In the genomic region with DNA sequence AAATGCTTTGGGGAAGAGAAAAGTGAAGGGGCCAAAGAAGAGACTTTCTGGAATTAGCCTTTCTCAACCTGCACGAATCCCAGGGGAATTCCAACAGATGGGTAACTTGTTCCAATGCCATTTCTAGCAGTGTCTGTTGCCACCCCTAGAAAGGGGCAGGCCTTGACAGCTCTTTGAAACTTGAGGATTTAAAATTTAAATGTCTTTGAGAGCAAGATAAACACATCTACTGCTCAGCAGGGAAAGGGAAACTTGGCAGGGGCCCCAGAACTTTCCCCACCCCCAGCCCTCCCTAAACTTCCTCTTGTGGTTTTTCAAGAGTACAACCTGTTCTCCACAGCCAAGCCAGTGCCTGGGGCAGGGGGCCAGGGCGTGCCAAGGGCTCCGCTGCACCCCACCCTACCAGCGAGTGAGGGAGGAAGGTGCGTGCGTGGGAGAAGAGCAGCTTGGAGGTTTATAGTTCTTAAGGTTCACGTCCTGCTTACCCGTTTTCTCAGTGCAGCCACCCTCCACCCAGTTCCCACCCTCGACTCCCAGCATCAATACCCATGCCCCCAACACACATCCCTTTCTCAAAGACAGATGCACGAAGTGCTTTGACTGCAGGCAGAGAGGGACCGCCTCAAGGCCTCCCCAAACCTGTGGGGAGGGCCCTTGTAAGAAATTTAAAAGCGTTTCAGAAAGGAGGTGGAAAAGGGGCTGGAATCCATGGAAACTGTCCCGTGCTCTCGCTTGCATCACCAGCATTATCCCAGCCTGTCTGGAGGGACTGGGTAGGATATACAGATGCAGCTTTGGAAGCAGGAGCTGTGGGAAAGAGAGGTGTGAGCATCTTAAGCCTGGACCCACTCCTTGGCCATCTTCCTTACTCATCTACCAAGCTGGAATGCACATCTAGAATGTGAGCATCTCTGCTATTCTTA, we compare ENCODE assay signal across 1 cellular context.
TF ChIP-seq lines count a peak whose summit lies in the region.

No MANE protein-coding gene starts in this region.

TF ChIP-seq in K562, 482 proteins besides CTCF, POLR2A, EP300 and RAD21 (continued from another document and continues in another):
- TF ChIP-seq ETV6 (IDR thresholded peaks at IDR 0.05; ENCODE audit: borderline replicate concordance in 1 of 2, low read depth in 2 of 2, low read length in 1 of 2) (peak in 1 of 2 experiments; percentile 58; a peak in 1 of 4 replicates), ETV6 (CRISPR knock-in tag; IDR thresholded peaks at IDR 0.05; ENCODE audit: borderline replicate concordance) (no peak), ZBTB17 (CRISPR knock-in tag; IDR thresholded peaks at IDR 0.05) (no peak), KLF16 (IDR thresholded peaks at IDR 0.05) (peak; percentile 50; the same call in 1 of the 2 replicates), SAP30 (IDR thresholded peaks at IDR 0.05; ENCODE audit: borderline replicate concordance, insufficient read depth, low read depth, low read length, poor library complexity, severe bottlenecking) (peak; percentile 72), RB1 (IDR thresholded peaks at IDR 0.05; ENCODE audit: low read depth) (0 out of 2 replicates have a peak, but pooled peaks have one; percentile 34), ZNF449 (CRISPR knock-in tag; IDR thresholded peaks at IDR 0.05) (0 out of 2 replicates have a peak, but pooled peaks have one; percentile 24), SAFB (IDR thresholded peaks at IDR 0.05; ENCODE audit: borderline replicate concordance, low read depth, low read length) (no peak), SREBF1 (IDR thresholded peaks at IDR 0.05; ENCODE audit: borderline replicate concordance, low read depth, low read length) (no peak), FOXJ3 (CRISPR knock-in tag; IDR thresholded peaks at IDR 0.05) (no peak), ZNF740 (CRISPR knock-in tag; IDR thresholded peaks at IDR 0.05) (no peak), ZNF740 (tag; IDR thresholded peaks at IDR 0.05) (no peak), ZNF165 (CRISPR knock-in tag; IDR thresholded peaks at IDR 0.05; ENCODE audit: borderline replicate concordance) (0 out of 2 replicates have a peak, but pooled peaks have one; percentile 37), ZNF384 (IDR thresholded peaks at IDR 0.05; ENCODE audit: low read depth, low read length) (no peak), ATF7 (IDR thresholded peaks at IDR 0.05) (0 out of 2 replicates have a peak, but pooled peaks have one; percentile 26), TAF7 (tag; IDR thresholded peaks at IDR 0.05) (no peak), KAT7 (CRISPR knock-in tag; IDR thresholded peaks at IDR 0.05; ENCODE audit: borderline replicate concordance) (0 out of 2 replicates have a peak, but pooled peaks have one; percentile 48), KAT2B (IDR thresholded peaks at IDR 0.05; ENCODE audit: low read depth, low read length) (no peak), SRSF9 (IDR thresholded peaks at IDR 0.05; ENCODE audit: borderline replicate concordance, low read depth, low read length) (no peak), AFF4 (CRISPR knock-in tag; IDR thresholded peaks at IDR 0.05) (0 out of 2 replicates have a peak, but pooled peaks have one; percentile 59), JUND (IDR thresholded peaks at IDR 0.05; ENCODE audit: borderline replicate concordance, low read depth, low read length) (peak; percentile 20; the same call in 1 of the 2 replicates), JUND (tag; IDR thresholded peaks at IDR 0.05; ENCODE audit: borderline replicate concordance, low read depth, low read length) (no peak; the same call in 2 of the 3 replicates), CBFA2T2 (conservative IDR thresholded peaks at IDR 0.05) (peak; percentile 40; the same call in 1 of the 2 replicates), SOX6 (IDR thresholded peaks at IDR 0.05) (0 out of 2 replicates have a peak, but pooled peaks have one; percentile 46), NFXL1 (CRISPR knock-in tag; IDR thresholded peaks at IDR 0.05) (peak; percentile 80; the same call in 1 of the 2 replicates), CTBP1 (IDR thresholded peaks at IDR 0.05; ENCODE audit: borderline replicate concordance) (peak; percentile 62; the same call in 1 of the 2 replicates), ZNF76 (CRISPR knock-in tag; IDR thresholded peaks at IDR 0.05; ENCODE audit: borderline replicate concordance) (no peak), CREM (IDR thresholded peaks at IDR 0.05; ENCODE audit: low read depth) (peak; percentile 20; the same call in 1 of the 2 replicates), AFF1 (IDR thresholded peaks at IDR 0.05; ENCODE audit: low read depth in 1 of 2, partially characterized antibody in 2 of 2) (no peak), HDAC6 (IDR thresholded peaks at IDR 0.05; ENCODE audit: low read depth, low read length) (no peak), FOXO4 (CRISPR knock-in tag; IDR thresholded peaks at IDR 0.05) (peak; percentile 39; the same call in 1 of the 2 replicates), CEBPB (tag; IDR thresholded peaks at IDR 0.05) (no peak), RCOR1 (IDR thresholded peaks at IDR 0.05; ENCODE audit: borderline replicate concordance in 1 of 2, low read depth in 2 of 2, low read length in 2 of 2) (peak in 1 of 2 experiments; percentile 53; a peak in 2 of 4 replicates), ZNF830 (CRISPR knock-in tag; IDR thresholded peaks at IDR 0.05) (peak; percentile 15; the same call in 1 of the 2 replicates), MEIS2 (IDR thresholded peaks at IDR 0.05; ENCODE audit: partially characterized antibody) (peak; percentile 71), PHTF2 (CRISPR knock-in tag; IDR thresholded peaks at IDR 0.05) (no peak), HMGN3 (IDR thresholded peaks at IDR 0.05; ENCODE audit: borderline replicate concordance, extremely low read depth, insufficient read length, low read depth, low read length) (peak; percentile 84), BRD9 (IDR thresholded peaks at IDR 0.05; ENCODE audit: low read depth, partially characterized antibody) (no peak), PRPF4 (IDR thresholded peaks at IDR 0.05; ENCODE audit: insufficient read depth, low read depth, low read length, poor library complexity, severe bottlenecking) (no peak)
- TF ChIP-seq, protein P1, sequence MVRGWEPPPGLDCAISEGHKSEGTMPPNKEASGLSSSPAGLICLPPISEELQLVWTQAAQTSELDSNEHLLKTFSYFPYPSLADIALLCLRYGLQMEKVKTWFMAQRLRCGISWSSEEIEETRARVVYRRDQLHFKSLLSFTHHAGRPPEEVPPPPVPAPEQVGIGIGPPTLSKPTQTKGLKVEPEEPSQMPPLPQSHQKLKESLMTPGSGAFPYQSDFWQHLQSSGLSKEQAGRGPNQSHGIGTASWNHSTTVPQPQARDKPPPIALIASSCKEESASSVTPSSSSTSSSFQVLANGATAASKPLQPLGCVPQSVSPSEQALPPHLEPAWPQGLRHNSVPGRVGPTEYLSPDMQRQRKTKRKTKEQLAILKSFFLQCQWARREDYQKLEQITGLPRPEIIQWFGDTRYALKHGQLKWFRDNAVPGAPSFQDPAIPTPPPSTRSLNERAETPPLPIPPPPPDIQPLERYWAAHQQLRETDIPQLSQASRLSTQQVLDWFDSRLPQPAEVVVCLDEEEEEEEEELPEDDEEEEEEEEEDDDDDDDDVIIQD (CRISPR knock-in tag; IDR thresholded peaks at IDR 0.05) = no peak
- TF ChIP-seq, protein P2, sequence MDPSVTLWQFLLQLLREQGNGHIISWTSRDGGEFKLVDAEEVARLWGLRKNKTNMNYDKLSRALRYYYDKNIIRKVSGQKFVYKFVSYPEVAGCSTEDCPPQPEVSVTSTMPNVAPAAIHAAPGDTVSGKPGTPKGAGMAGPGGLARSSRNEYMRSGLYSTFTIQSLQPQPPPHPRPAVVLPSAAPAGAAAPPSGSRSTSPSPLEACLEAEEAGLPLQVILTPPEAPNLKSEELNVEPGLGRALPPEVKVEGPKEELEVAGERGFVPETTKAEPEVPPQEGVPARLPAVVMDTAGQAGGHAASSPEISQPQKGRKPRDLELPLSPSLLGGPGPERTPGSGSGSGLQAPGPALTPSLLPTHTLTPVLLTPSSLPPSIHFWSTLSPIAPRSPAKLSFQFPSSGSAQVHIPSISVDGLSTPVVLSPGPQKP (CRISPR knock-in tag; IDR thresholded peaks at IDR 0.05) = no peak
- TF ChIP-seq, protein P3, sequence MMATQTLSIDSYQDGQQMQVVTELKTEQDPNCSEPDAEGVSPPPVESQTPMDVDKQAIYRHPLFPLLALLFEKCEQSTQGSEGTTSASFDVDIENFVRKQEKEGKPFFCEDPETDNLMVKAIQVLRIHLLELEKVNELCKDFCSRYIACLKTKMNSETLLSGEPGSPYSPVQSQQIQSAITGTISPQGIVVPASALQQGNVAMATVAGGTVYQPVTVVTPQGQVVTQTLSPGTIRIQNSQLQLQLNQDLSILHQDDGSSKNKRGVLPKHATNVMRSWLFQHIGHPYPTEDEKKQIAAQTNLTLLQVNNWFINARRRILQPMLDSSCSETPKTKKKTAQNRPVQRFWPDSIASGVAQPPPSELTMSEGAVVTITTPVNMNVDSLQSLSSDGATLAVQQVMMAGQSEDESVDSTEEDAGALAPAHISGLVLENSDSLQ (IDR thresholded peaks at IDR 0.05) = peak; percentile 63
